ENCODE assay signal across 24 cellular contexts in genomic region chr2:171253279-171253678, GRCh38.
"Had no signal": no experiment of that assay in that cellular context is flagged by ENCODE, and none has a peak within 500 bp of the region (broad histone marks: within the 10 kb centered on the region; RNA-seq: fewer than 3 reads in every experiment).

No MANE protein-coding gene starts in this region.

- H3K4me2 ChIP-seq: SK-N-SH had no signal

- H3K36me3 Mint-ChIP-seq: activated naive CD8-positive, alpha-beta T cell treated with anti-CD3 and anti-CD28 coated beads for 36 hours had no signal

- H3K9me3 ChIP-seq: SJCRH30, SK-N-SH had no signal

- H3K27me3 Mint-ChIP-seq: activated CD4-positive, alpha-beta T cell treated with anti-CD3 and anti-CD28 coated beads for 36 hours; activated CD8-positive, alpha-beta T cell treated with anti-CD3 and anti-CD28 coated beads for 36 hours; activated naive CD8-positive, alpha-beta T cell treated with anti-CD3 and anti-CD28 coated beads for 36 hours had no signal

- H3K9me3 Mint-ChIP-seq: activated naive CD8-positive, alpha-beta T cell treated with anti-CD3 and anti-CD28 coated beads for 36 hours had no signal

- DNase-seq: activated CD4-positive, alpha-beta T cell treated with anti-CD3 and anti-CD28 coated beads for 36 hours; activated CD8-positive, alpha-beta memory T cell treated with anti-CD3 and anti-CD28 coated beads, Interleukin-2, amount 50 U/mL, for 4 hours; activated CD8-positive, alpha-beta T cell treated with anti-CD3 and anti-CD28 coated beads for 36 hours; activated gamma-delta T cell treated with Interleukin-2 at 50 U/mL for 16 hours; activated naive CD4-positive, alpha-beta T cell treated with anti-CD3 and anti-CD28 coated beads, Interleukin-2, amount 10 ng/mL, durations not matched to agents 7 days and 5 days; activated naive CD8-positive, alpha-beta T cell treated with anti-CD3 and anti-CD28 coated beads for 36 hours; activated T-cell treated with anti-CD3 and anti-CD28 coated beads, Interleukin-2, amount 50 U/mL, for 72 hours; anterior cingulate cortex; Kasumi-1; KBM-7; NCI-H1105 treated with DMSO at 0.1 percent for 48 hours; NCI-H1436 treated with DMSO at 0.1 percent for 48 hours; NCI-H187 treated with DMSO at 0.1 percent for 48 hours; NCI-H2081 treated with DMSO at 0.1 percent for 48 hours; NCI-H446; NCI-H69; NK-92 treated with Interleukin-12 subunit alpha and Interleukin-12 subunit beta, amount 100 ng/mL, for 24 hours; OCI-M1; RPMI8226; SJCRH30; SK-N-SH; T-helper 1 cell; WERI-Rb-1 had no signal

- H3K4me3 Mint-ChIP-seq: activated CD4-positive, alpha-beta T cell treated with anti-CD3 and anti-CD28 coated beads for 36 hours; activated CD8-positive, alpha-beta T cell treated with anti-CD3 and anti-CD28 coated beads for 36 hours; activated naive CD4-positive, alpha-beta T cell treated with anti-CD3 and anti-CD28 coated beads, Interleukin-2, amount 10 ng/mL, durations not matched to agents 7 days and 5 days; activated naive CD8-positive, alpha-beta T cell treated with anti-CD3 and anti-CD28 coated beads for 36 hours; activated T-cell treated with anti-CD3 and anti-CD28 coated beads, Interleukin-2, amount 50 U/mL, for 72 hours had no signal

- H3K9ac ChIP-seq: SK-N-SH had no signal

- H3K27ac ChIP-seq: SJCRH30, WERI-Rb-1 had no signal

- H3K36me3 ChIP-seq: SJCRH30, WERI-Rb-1 had no signal

- H3K4me3 ChIP-seq: SJCRH30 had no signal

- H3K4me1 ChIP-seq: SJCRH30 had no signal

- H3K27ac Mint-ChIP-seq: activated CD4-positive, alpha-beta T cell treated with anti-CD3 and anti-CD28 coated beads for 36 hours; activated CD8-positive, alpha-beta T cell treated with anti-CD3 and anti-CD28 coated beads for 36 hours; activated naive CD4-positive, alpha-beta T cell treated with anti-CD3 and anti-CD28 coated beads, Interleukin-2, amount 10 ng/mL, durations not matched to agents 7 days and 5 days; activated naive CD8-positive, alpha-beta T cell treated with anti-CD3 and anti-CD28 coated beads for 36 hours; activated T-cell treated with anti-CD3 and anti-CD28 coated beads, Interleukin-2, amount 50 U/mL, for 72 hours; activated T-helper 2 cell treated with anti-CD3 and anti-CD28 coated beads, Interferon-gamma antibody, Interleukin-2, Interleukin-4, amounts not matched to agents 10 μg/mL and 5 μg/mL and 100 μg/mL, durations not matched to agents 14 hours and 24 hours and 36 hours had no signal

- H3K27me3 ChIP-seq: SJCRH30 had no signal
